8 cellular contexts compared by ENCODE assay signal in genomic region chr1:207052736-207053545, GRCh38. TPM values are rescaled to one million over a fixed set of nuclear protein-coding genes. Genes with fewer than 3 reads are reported as not detected.
A peak's percentile ranks its signal among the peaks of the same experiment; 100 is the strongest.
DNase-seq lines count a peak whose midpoint lies in the region; ATAC-seq and TF ChIP-seq lines count a peak whose summit lies in the region.

Gene PFKFB2 (plus strand): TSS chr1:207053275. CDS start chr1:207054718, 1,443 bp downstream.

- H4K20me1 ChIP-seq in SU-DHL-6 (ENCODE audit: low read depth, low read length), result no peaks in the 10 kb centered on the region
- peaks cover 11% of the 10 kb centered on the region for H4K20me1 ChIP-seq in osteoblast (ENCODE audit: insufficient read depth, low read length)

- DNase-seq in NCI-H1105 (lab: John Stamatoyannopoulos, UW), result peak; percentile 100
- DNase-seq in adipocyte (ENCODE audit: low read depth), result peak; percentile 96
- peak; percentile 98 for DNase-seq in Right ventricle myocardium inferior (ENCODE audit: missing footprints)
- DNase-seq in osteoblast (ENCODE audit: insufficient read length, low spot score, missing footprints), result peak; percentile 95
- peak; percentile 99 for DNase-seq in testis

- H3K36me3 ChIP-seq in SU-DHL-6 (ENCODE audit: low read length) (no peaks in the 10 kb centered on the region), adipocyte (ENCODE audit: control insufficient read depth, insufficient read depth, low read length, severe bottlenecking) (peaks cover 15% of the 10 kb centered on the region), osteoblast (ENCODE audit: insufficient read depth, low read length) (peaks cover 17% of the 10 kb centered on the region), testis (ENCODE audit: low read depth, missing control alignments) (no peaks in the 10 kb centered on the region)

- H3K4me2 ChIP-seq in SU-DHL-6 (ENCODE audit: low read depth, low read length, poor library complexity, severe bottlenecking) (peak within 1 kb of the TSS; percentile 57), osteoblast (ENCODE audit: insufficient read depth, low read length) (peak within 1 kb of the TSS; percentile 95)

- H3K27ac ChIP-seq in SU-DHL-6 (ENCODE audit: low read depth, low read length), result no peak within 1 kb of the TSS
- peak within 1 kb of the TSS; percentile 95 for H3K27ac ChIP-seq in osteoblast (ENCODE audit: low read depth, low read length)
- peak within 1 kb of the TSS; percentile 90 to 91 for H3K27ac ChIP-seq in testis

- peak within 1 kb of the TSS; percentile 84 for H2AFZ ChIP-seq in SU-DHL-6 (ENCODE audit: low read depth, low read length, severe bottlenecking)
- peak within 1 kb of the TSS; percentile 98 for H2AFZ ChIP-seq in osteoblast (ENCODE audit: low read length)

- intact Hi-C loops in Right ventricle myocardium inferior (cut with DNase I), result loop anchor here (10.0 kb wide), 1 partner anchor 262 kb away; no protein-coding TSS in a partner anchor
- intact Hi-C loops in testis (cut with DNase I; ENCODE audit: low total_unique reads), result no loop called here

- H3K9me3 ChIP-seq in SU-DHL-6 (ENCODE audit: insufficient read depth, low read length) (no peaks in the 10 kb centered on the region), adipocyte (ENCODE audit: control insufficient read depth, low read length) (no peaks in the 10 kb centered on the region), osteoblast (ENCODE audit: low read depth, low read length) (no peaks in the 10 kb centered on the region), testis (no peaks in the 10 kb centered on the region)

- 0 to 2% methylated on average over 18 to 48 of the region's 51 CpGs for WGBS in testis, 2 donors

- no peaks in the 10 kb centered on the region for H3K9me2 ChIP-seq in SU-DHL-6 (replicated peaks; ENCODE audit: insufficient read depth, low read length)

- no peaks in the 10 kb centered on the region for H3K27me3 ChIP-seq in SU-DHL-6 (ENCODE audit: low read length)
- H3K27me3 ChIP-seq in adipocyte (replicated peaks; ENCODE audit: control insufficient read depth, insufficient read depth, low read length), result no peaks in the 10 kb centered on the region
- H3K27me3 ChIP-seq in osteoblast (ENCODE audit: insufficient read depth, low read length), result no peaks in the 10 kb centered on the region
- H3K27me3 ChIP-seq in testis, result no peaks in the 10 kb centered on the region

- TF ChIP-seq POLR2A in GM10847 (IDR thresholded peaks at IDR 0.05; ENCODE audit: extremely low read depth, insufficient read length) (peak; percentile 58), testis (IDR thresholded peaks at IDR 0.05) (peak; percentile 25)

- TF ChIP-seq CTCF in SU-DHL-6 (IDR thresholded peaks at IDR 0.05; ENCODE audit: insufficient read depth, low read length, poor library complexity, severe bottlenecking) (no peak), osteoblast (IDR thresholded peaks at IDR 0.05; ENCODE audit: extremely low read depth, low read depth, low read length) (peak; percentile 6), testis (IDR thresholded peaks at IDR 0.05) (peak in 2 of 3 experiments; percentile 32 to 53)

- H3K9ac ChIP-seq in SU-DHL-6 (ENCODE audit: low read length), result peak within 1 kb of the TSS; percentile 36
- H3K9ac ChIP-seq in adipocyte (ENCODE audit: low read length), result peak within 1 kb of the TSS; percentile 91

- 0 out of 2 replicates have a peak, but pooled peaks cover 3% of the 10 kb centered on the region for H3F3A ChIP-seq in SU-DHL-6 (ENCODE audit: insufficient read depth)

- no peaks in the 10 kb centered on the region for H3K79me2 ChIP-seq in SU-DHL-6 (ENCODE audit: insufficient read depth, low read length)
- H3K79me2 ChIP-seq in osteoblast (ENCODE audit: insufficient read depth, low read length), result peaks cover 28% of the 10 kb centered on the region

- H3K4me1 ChIP-seq in adipocyte (ENCODE audit: control insufficient read depth, insufficient read depth, low read length) (peaks cover 25% of the 10 kb centered on the region), osteoblast (ENCODE audit: insufficient read depth, low read length) (peaks cover 31% of the 10 kb centered on the region), testis (peaks cover 18% of the 10 kb centered on the region)

- ATAC-seq in HG02571 (IDR thresholded peaks at IDR 0.05; ENCODE audit: unreplicated experiment), result peak; percentile 73
- ATAC-seq in Right ventricle myocardium inferior, result peak; percentile 92

- peak within 1 kb of the TSS; percentile 55 for H3K4me3 ChIP-seq in SU-DHL-6 (ENCODE audit: insufficient read depth, low read length, poor library complexity, severe bottlenecking)
- peak within 1 kb of the TSS; percentile 93 for H3K4me3 ChIP-seq in adipocyte (ENCODE audit: low read length)
- H3K4me3 ChIP-seq in osteoblast (ENCODE audit: insufficient read depth, low read length), result peak within 1 kb of the TSS; percentile 89
- H3K4me3 ChIP-seq in testis, result peak within 1 kb of the TSS; percentile 68 to 71

RNA-seq across cellular contexts. Expression of gene PFKFB2, which starts in this region (rescaled TPM):
- total RNA-seq in Right ventricle myocardium inferior (68.2 TPM), osteoblast (14.5 and 17.7 TPM in 2 replicates), testis (10 to 100 TPM; 13.9 to 17.6 TPM)
- 12.9 TPM for polyA plus RNA-seq in testis (ENCODE audit: insufficient read depth, low read depth, low replicate concordance)
